ENCODE assay signal across 8 cellular contexts in genomic region chr11:20363500-20364411, GRCh38. TPM values are rescaled to one million over a fixed set of nuclear protein-coding genes. Genes with fewer than 3 reads are reported as not detected.
DNase-seq lines count a peak whose midpoint lies in the region; ATAC-seq and TF ChIP-seq lines count a peak whose summit lies in the region.

TSS of gene HTATIP2 (plus strand) at chr11:20363714. CDS start at chr11:20364238, 524 bp downstream.

- DNase-seq in NCI-H1436 (lab: John Stamatoyannopoulos, UW) (peak; percentile 57), NCI-H1436 treated with DMSO at 0.1 percent for 48 hours (lab: John Stamatoyannopoulos, UW) (no peak), NCI-H446 (lab: John Stamatoyannopoulos, UW) (peak; percentile 44 to 63), activated T-cell treated with anti-CD3 and anti-CD28 coated beads for 1 hour (ENCODE audit: low read depth) (peak; percentile 64), epithelial cell of prostate (ENCODE audit: low read depth, low spot score) (no peak), mucosa of descending colon (peak; percentile 87 to 91 (median 89))
- DNase-seq in stimulated activated CD8-positive, alpha-beta memory T cell treated with anti-CD3 and anti-CD28 coated beads, Interleukin-4, amount 100 ng/mL, for 1 hour (ENCODE audit: low read depth in 2 of 2, low spot score in 1 of 2) = peak; percentile 39 to 46

- peaks cover 13% of the 10 kb centered on the region for H3K4me1 ChIP-seq in mucosa of descending colon (ENCODE audit: low read depth)

- peak within 1 kb of the TSS; percentile 87 for H3K4me3 ChIP-seq in mucosa of descending colon

- intact Hi-C loops in mucosa of descending colon (cut with DNase I, micrococcal nuclease) = no loop called here

- peak; percentile 92 for ATAC-seq in HG02943 (IDR thresholded peaks at IDR 0.05; ENCODE audit: low read depth, unreplicated experiment)
- peak; percentile 92 for ATAC-seq in mucosa of descending colon

- no peaks in the 10 kb centered on the region for H3K36me3 ChIP-seq in mucosa of descending colon (ENCODE audit: low read depth)

- peak within 1 kb of the TSS; percentile 65 for H3K27ac ChIP-seq in epithelial cell of prostate

- no peaks in the 10 kb centered on the region for H3K9me3 ChIP-seq in mucosa of descending colon

- no peak for TF ChIP-seq CTCF in mucosa of descending colon (IDR thresholded peaks at IDR 0.05)

RNA-seq across cellular contexts. Expression of gene HTATIP2, which starts in this region (rescaled TPM):
- total RNA-seq in mucosa of descending colon = 100 to 1,000 TPM in 2 of 3 donors, 10 to 100 TPM in 1; 72.6 to 148 (median 129) TPM

Comparison
In these comparisons a context has a peak if more than half of its experiments do, and no peak if none do; other contexts are left out.
1. DNase-seq: peak in NCI-H1436 (single experiment), NCI-H446 (2 of 2), activated T-cell treated with anti-CD3 and anti-CD28 coated beads for 1 hour (single experiment), mucosa of descending colon (3 of 3) and stimulated activated CD8-positive, alpha-beta memory T cell treated with anti-CD3 and anti-CD28 coated beads, Interleukin-4, amount 100 ng/mL, for 1 hour (2 of 2); none in NCI-H1436 treated with DMSO at 0.1 percent for 48 hours (single experiment) and epithelial cell of prostate (single experiment).